1 cellular context compared by ENCODE assay signal in the genomic region with DNA sequence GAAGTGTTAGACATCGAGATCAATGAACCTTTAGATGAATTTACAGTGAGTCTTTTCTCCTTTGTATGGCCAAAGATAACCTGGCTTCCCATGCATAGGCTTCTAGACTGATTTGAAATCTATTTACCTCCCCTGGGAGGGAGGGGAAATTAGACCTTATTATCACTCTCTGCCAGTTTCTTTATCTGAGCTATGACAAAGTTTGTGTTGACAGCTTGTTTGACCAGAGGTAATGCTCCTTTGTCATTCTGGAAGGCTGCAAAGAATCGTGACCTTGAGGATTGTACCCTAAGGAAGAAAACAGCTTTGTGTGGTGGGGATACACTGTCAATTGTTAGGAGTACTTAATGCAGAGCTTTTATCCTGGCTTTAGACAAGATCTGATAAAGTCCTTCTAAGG.
TF ChIP-seq lines count a peak whose summit lies in the region.

No MANE protein-coding gene starts in this region.

TF ChIP-seq in K562, 482 proteins besides CTCF, POLR2A, EP300 and RAD21 (continued from another document):
- TF ChIP-seq, protein P1, sequence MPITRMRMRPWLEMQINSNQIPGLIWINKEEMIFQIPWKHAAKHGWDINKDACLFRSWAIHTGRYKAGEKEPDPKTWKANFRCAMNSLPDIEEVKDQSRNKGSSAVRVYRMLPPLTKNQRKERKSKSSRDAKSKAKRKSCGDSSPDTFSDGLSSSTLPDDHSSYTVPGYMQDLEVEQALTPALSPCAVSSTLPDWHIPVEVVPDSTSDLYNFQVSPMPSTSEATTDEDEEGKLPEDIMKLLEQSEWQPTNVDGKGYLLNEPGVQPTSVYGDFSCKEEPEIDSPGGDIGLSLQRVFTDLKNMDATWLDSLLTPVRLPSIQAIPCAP (CRISPR knock-in tag; IDR thresholded peaks at IDR 0.05; ENCODE audit: borderline replicate concordance) = no peak
- TF ChIP-seq, protein P2, sequence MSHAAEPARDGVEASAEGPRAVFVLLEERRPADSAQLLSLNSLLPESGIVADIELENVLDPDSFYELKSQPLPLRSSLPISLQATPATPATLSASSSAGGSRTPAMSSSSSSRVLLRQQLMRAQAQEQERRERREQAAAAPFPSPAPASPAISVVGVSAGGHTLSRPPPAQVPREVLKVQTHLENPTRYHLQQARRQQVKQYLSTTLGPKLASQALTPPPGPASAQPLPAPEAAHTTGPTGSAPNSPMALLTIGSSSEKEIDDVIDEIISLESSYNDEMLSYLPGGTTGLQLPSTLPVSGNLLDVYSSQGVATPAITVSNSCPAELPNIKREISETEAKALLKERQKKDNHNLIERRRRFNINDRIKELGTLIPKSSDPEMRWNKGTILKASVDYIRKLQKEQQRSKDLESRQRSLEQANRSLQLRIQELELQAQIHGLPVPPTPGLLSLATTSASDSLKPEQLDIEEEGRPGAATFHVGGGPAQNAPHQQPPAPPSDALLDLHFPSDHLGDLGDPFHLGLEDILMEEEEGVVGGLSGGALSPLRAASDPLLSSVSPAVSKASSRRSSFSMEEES (CRISPR knock-in tag; IDR thresholded peaks at IDR 0.05) = no peak
- TF ChIP-seq CC2D1A (IDR thresholded peaks at IDR 0.05) = no peak
- TF ChIP-seq, protein P3, sequence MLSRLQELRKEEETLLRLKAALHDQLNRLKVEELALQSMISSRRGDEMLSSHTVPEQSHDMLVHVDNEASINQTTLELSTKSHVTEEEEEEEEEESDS (CRISPR knock-in tag; IDR thresholded peaks at IDR 0.05) = no peak
- no peak for TF ChIP-seq KLF10 (CRISPR knock-in tag; IDR thresholded peaks at IDR 0.05)
- TF ChIP-seq, protein P4, sequence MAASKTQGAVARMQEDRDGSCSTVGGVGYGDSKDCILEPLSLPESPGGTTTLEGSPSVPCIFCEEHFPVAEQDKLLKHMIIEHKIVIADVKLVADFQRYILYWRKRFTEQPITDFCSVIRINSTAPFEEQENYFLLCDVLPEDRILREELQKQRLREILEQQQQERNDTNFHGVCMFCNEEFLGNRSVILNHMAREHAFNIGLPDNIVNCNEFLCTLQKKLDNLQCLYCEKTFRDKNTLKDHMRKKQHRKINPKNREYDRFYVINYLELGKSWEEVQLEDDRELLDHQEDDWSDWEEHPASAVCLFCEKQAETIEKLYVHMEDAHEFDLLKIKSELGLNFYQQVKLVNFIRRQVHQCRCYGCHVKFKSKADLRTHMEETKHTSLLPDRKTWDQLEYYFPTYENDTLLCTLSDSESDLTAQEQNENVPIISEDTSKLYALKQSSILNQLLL (CRISPR knock-in tag; IDR thresholded peaks at IDR 0.05; ENCODE audit: borderline replicate concordance) = no peak
- TF ChIP-seq ZNF311 (CRISPR knock-in tag; IDR thresholded peaks at IDR 0.05) = no peak
- TF ChIP-seq BHLHE40 (IDR thresholded peaks at IDR 0.05; ENCODE audit: low read length) = 0 out of 2 replicates have a peak, but pooled peaks have one; percentile 36
- TF ChIP-seq NCOA6 (IDR thresholded peaks at IDR 0.05) = no peak
- TF ChIP-seq, protein P5, sequence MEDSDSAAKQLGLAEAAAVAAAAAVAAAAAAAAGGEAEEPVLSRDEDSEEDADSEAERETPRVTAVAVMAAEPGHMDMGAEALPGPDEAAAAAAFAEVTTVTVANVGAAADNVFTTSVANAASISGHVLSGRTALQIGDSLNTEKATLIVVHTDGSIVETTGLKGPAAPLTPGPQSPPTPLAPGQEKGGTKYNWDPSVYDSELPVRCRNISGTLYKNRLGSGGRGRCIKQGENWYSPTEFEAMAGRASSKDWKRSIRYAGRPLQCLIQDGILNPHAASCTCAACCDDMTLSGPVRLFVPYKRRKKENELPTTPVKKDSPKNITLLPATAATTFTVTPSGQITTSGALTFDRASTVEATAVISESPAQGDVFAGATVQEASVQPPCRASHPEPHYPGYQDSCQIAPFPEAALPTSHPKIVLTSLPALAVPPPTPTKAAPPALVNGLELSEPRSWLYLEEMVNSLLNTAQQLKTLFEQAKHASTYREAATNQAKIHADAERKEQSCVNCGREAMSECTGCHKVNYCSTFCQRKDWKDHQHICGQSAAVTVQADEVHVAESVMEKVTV (CRISPR knock-in tag; IDR thresholded peaks at IDR 0.05) = no peak
- peak; percentile 55 for TF ChIP-seq HDAC3 (IDR thresholded peaks at IDR 0.05; ENCODE audit: borderline replicate concordance, partially characterized antibody)
- no peak for TF ChIP-seq SMARCB1 (IDR thresholded peaks at IDR 0.05; ENCODE audit: insufficient read length, low read depth)
- TF ChIP-seq HIVEP1 (CRISPR knock-in tag; IDR thresholded peaks at IDR 0.05) = no peak
- TF ChIP-seq RNF2 (IDR thresholded peaks at IDR 0.05) = no peak
- TF ChIP-seq, protein P6, sequence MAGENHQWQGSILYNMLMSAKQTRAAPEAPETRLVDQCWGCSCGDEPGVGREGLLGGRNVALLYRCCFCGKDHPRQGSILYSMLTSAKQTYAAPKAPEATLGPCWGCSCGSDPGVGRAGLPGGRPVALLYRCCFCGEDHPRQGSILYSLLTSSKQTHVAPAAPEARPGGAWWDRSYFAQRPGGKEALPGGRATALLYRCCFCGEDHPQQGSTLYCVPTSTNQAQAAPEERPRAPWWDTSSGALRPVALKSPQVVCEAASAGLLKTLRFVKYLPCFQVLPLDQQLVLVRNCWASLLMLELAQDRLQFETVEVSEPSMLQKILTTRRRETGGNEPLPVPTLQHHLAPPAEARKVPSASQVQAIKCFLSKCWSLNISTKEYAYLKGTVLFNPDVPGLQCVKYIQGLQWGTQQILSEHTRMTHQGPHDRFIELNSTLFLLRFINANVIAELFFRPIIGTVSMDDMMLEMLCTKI (IDR thresholded peaks at IDR 0.05; ENCODE audit: partially characterized antibody) = no peak
- TF ChIP-seq JUND (IDR thresholded peaks at IDR 0.05; ENCODE audit: borderline replicate concordance, low read depth, low read length) = peak; percentile 68
- peak; percentile 75; the same call in 1 of the 3 replicates for TF ChIP-seq JUND (tag; IDR thresholded peaks at IDR 0.05; ENCODE audit: borderline replicate concordance, low read depth, low read length)
- TF ChIP-seq, protein P7, sequence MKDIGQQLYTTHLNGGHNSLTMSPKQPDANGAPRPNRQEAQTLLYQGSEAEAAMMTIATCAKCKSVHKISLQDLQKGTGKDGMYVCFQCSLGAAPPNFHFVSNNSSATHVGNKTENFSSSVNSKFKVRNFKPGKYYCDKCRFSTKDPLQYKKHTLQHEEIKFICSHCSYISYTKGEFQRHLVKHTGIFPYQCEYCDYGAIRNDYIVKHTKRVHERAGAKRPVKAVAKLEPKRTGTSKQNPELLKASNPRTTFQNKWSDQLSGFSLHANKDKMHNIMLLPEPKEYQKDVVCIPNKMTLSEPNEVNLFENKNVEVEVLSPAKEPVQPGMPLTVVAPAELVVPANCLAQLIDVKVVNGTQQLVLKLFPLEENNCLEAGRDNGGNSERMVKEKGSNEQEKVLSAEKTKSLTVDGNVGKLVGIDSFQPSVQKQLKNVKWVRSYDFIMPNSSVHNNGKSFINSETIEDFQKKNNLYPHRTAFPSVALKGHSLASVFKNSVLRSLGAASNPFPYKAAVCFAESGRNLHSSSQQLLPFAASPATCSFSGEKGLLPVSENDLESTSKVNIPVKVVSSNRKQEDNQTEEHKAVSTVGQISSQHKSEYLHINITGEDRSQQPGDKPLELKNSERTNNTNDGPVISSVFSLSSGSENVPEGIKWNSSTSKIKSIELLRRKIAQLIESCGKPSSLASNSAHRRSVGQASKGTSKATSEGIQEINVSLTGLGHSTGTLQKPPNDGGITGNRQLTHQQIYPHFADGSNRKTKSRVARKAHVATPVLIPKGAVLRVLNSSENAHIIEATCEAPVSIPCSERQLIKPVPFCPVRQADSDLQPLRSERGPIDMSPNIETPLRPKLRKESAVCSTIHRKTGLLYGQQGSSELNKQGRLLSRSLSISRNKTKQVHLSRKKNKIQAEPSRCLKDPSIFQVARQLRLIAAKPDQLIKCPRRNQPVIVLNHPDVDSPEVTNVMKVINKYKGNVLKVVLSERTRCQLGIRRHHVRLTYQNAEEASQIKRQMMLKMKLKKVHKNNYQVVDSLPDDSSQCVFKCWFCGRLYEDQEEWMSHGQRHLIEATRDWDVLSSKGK (CRISPR knock-in tag; IDR thresholded peaks at IDR 0.05) = no peak
- TF ChIP-seq MIER1 (IDR thresholded peaks at IDR 0.05; ENCODE audit: low read depth) = no peak
- no peak for TF ChIP-seq MCM5 (IDR thresholded peaks at IDR 0.05; ENCODE audit: low read depth)
- TF ChIP-seq STAT5A (IDR thresholded peaks at IDR 0.05; ENCODE audit: borderline replicate concordance, low read length) = peak; percentile 38; the same call in 1 of the 2 replicates
- TF ChIP-seq SREBF1 (IDR thresholded peaks at IDR 0.05; ENCODE audit: borderline replicate concordance, low read depth, low read length) = no peak
- TF ChIP-seq RBM14 (IDR thresholded peaks at IDR 0.05; ENCODE audit: borderline replicate concordance, insufficient read depth, low read depth, low read length) = no peak
- TF ChIP-seq, protein P8, sequence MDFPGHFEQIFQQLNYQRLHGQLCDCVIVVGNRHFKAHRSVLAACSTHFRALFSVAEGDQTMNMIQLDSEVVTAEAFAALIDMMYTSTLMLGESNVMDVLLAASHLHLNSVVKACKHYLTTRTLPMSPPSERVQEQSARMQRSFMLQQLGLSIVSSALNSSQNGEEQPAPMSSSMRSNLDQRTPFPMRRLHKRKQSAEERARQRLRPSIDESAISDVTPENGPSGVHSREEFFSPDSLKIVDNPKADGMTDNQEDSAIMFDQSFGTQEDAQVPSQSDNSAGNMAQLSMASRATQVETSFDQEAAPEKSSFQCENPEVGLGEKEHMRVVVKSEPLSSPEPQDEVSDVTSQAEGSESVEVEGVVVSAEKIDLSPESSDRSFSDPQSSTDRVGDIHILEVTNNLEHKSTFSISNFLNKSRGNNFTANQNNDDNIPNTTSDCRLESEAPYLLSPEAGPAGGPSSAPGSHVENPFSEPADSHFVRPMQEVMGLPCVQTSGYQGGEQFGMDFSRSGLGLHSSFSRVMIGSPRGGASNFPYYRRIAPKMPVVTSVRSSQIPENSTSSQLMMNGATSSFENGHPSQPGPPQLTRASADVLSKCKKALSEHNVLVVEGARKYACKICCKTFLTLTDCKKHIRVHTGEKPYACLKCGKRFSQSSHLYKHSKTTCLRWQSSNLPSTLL (IDR thresholded peaks at IDR 0.05) = no peak
- TF ChIP-seq ZNF3 (CRISPR knock-in tag; IDR thresholded peaks at IDR 0.05) = no peak
- no peak for TF ChIP-seq NFATC3 (IDR thresholded peaks at IDR 0.05)
- TF ChIP-seq TAF7 (tag; IDR thresholded peaks at IDR 0.05) = no peak
- no peak for TF ChIP-seq ZNF23 (CRISPR knock-in tag; IDR thresholded peaks at IDR 0.05)
- TF ChIP-seq ZNF384 (IDR thresholded peaks at IDR 0.05; ENCODE audit: low read depth, low read length) = no peak
- TF ChIP-seq, protein P9, sequence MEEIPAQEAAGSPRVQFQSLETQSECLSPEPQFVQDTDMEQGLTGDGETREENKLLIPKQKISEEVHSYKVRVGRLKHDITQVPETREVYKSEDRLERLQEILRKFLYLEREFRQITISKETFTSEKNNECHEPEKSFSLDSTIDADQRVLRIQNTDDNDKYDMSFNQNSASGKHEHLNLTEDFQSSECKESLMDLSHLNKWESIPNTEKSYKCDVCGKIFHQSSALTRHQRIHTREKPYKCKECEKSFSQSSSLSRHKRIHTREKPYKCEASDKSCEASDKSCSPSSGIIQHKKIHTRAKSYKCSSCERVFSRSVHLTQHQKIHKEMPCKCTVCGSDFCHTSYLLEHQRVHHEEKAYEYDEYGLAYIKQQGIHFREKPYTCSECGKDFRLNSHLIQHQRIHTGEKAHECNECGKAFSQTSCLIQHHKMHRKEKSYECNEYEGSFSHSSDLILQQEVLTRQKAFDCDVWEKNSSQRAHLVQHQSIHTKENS (CRISPR knock-in tag; IDR thresholded peaks at IDR 0.05) = no peak
